In the genomic region with DNA sequence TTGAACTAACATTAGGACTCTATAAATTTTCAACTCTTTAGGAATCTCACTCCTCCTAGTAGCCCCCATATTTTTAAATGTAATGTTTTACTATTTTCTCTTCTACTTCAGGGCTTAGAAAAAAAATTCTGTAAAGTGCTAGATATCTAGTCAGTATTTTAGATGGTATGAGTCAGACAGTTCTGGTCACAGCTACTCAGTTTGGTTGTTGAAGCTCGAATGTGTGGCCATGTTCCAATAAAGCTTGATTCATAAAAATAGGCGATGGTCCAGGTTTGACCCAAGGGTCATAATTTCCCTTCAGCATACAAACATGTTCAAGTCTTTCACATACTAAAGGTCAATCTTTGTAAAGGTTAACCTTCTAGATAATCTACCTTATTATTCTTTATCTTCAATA, we compare ENCODE assay signal across 12 cellular contexts.
"Had no signal": no experiment of that assay in that cellular context is flagged by ENCODE, and none has a peak within 500 bp of the region (broad histone marks: within the 10 kb centered on the region; RNA-seq: fewer than 3 reads in every experiment).

No MANE protein-coding gene starts in this region.

- H3K36me3 ChIP-seq: gastroesophageal sphincter, stomach had no signal

- H3K27ac ChIP-seq: gastroesophageal sphincter, hepatocyte, stomach had no signal

- H3K9me3 ChIP-seq: gastroesophageal sphincter had no signal

- H3K4me1 ChIP-seq: gastroesophageal sphincter, stomach had no signal

- H3K4me3 Mint-ChIP-seq: activated B cell treated with CpG ODN at 0.5 μM for 24 hours; activated CD4-positive, alpha-beta T cell treated with anti-CD3 and anti-CD28 coated beads, Interleukin-2, amount 10 ng/mL, durations not matched to agents 24 days and 14 days; activated naive CD4-positive, alpha-beta T cell treated with anti-CD3 and anti-CD28 coated beads for 36 hours; activated T-helper 17 cell treated with anti-CD3 and anti-CD28 coated beads, Interleukin-2, amount 50 U/mL, for 72 hours had no signal

- H3K4me2 ChIP-seq: hepatocyte had no signal

- H3K27me3 ChIP-seq: gastroesophageal sphincter, hepatocyte, stomach had no signal

- H3K4me3 ChIP-seq: gastroesophageal sphincter, hepatocyte, stomach had no signal

- H3K4me1 Mint-ChIP-seq: activated B cell treated with CpG ODN at 0.5 μM for 24 hours; activated CD4-positive, alpha-beta T cell treated with anti-CD3 and anti-CD28 coated beads, Interleukin-2, amount 10 ng/mL, durations not matched to agents 24 days and 14 days; activated T-helper 17 cell treated with anti-CD3 and anti-CD28 coated beads, Interleukin-2, amount 50 U/mL, for 72 hours had no signal

- H3K27ac Mint-ChIP-seq: activated B cell treated with CpG ODN at 0.5 μM for 24 hours; activated CD4-positive, alpha-beta T cell treated with anti-CD3 and anti-CD28 coated beads, Interleukin-2, amount 10 ng/mL, durations not matched to agents 24 days and 14 days; activated naive CD4-positive, alpha-beta T cell treated with anti-CD3 and anti-CD28 coated beads for 36 hours; activated T-helper 17 cell treated with anti-CD3 and anti-CD28 coated beads, Interleukin-2, amount 50 U/mL, for 72 hours had no signal

- DNase-seq: activated B cell treated with CpG ODN at 0.5 μM for 24 hours; activated CD4-positive, alpha-beta T cell treated with anti-CD3 and anti-CD28 coated beads, Interleukin-2, amount 10 ng/mL, durations not matched to agents 24 days and 14 days; activated naive CD4-positive, alpha-beta T cell treated with anti-CD3 and anti-CD28 coated beads for 36 hours; stimulated activated CD4-positive, alpha-beta T cell treated with anti-CD3 and anti-CD28 coated beads, Interleukin-15, amount 100 ng/mL, for 24 hours; stimulated activated CD4-positive, alpha-beta T cell treated with anti-CD3 and anti-CD28 coated beads, Interleukin-4, amount 100 ng/mL, for 24 hours; stomach; T1000 had no signal

- H3K79me2 ChIP-seq: hepatocyte had no signal

- H2AFZ ChIP-seq: hepatocyte had no signal

- H3K27me3 Mint-ChIP-seq: activated B cell treated with CpG ODN at 0.5 μM for 24 hours; activated CD4-positive, alpha-beta T cell treated with anti-CD3 and anti-CD28 coated beads, Interleukin-2, amount 10 ng/mL, durations not matched to agents 24 days and 14 days; activated T-helper 17 cell treated with anti-CD3 and anti-CD28 coated beads, Interleukin-2, amount 50 U/mL, for 72 hours had no signal

- FAIRE-seq: endometrium, urothelium cell line had no signal
